13 cellular contexts compared by ENCODE assay signal in genomic region chrX:40755291-40756249, GRCh38. TPM values are rescaled to one million over a fixed set of nuclear protein-coding genes. Genes with fewer than 3 reads are reported as not detected.
DNase-seq lines count a peak whose midpoint lies in the region; ATAC-seq and TF ChIP-seq lines count a peak whose summit lies in the region.
"Had no signal": no experiment of that assay in that cellular context is flagged by ENCODE, and none has a peak within 500 bp of the region (broad histone marks: within the 10 kb centered on the region; RNA-seq: fewer than 3 reads in every experiment).

No MANE protein-coding gene starts in this region.

- CTCF ChIA-PET in HEK293T (lab: Yijun Ruan, JAX), result no interaction called here

- WGBS in trophoblast cell (ENCODE audit: extremely low coverage, insufficient coverage, insufficient read length), result no CpG with 5 or more reads among the region's 7 CpGs

- H2BK120ac ChIP-seq in trophoblast cell (ENCODE audit: insufficient read depth, low read length, poor library complexity), result no peak overlapping the region

- H3K79me1 ChIP-seq in trophoblast cell (ENCODE audit: low read length), result no peaks in the 10 kb centered on the region

- no peaks in the 10 kb centered on the region; the same call in 2 of the 3 replicates for H3K36me3 Mint-ChIP-seq in GM23338 (ENCODE audit: low read depth)

- H3K27me3 Mint-ChIP-seq in GM23338 (ENCODE audit: insufficient read depth, low read depth, poor library complexity), result peaks cover 1% of the 10 kb centered on the region
- H3K27me3 Mint-ChIP-seq: CD4-positive, alpha-beta T cell; stimulated activated naive CD8-positive, alpha-beta T cell treated with anti-CD3 and anti-CD28 coated beads, Interleukin-15, amount 100 ng/mL, for 72 hours had no signal

- no peaks in the 10 kb centered on the region for H3K36me3 ChIP-seq in GM23338 (ENCODE audit: insufficient read depth)
- no peaks in the 10 kb centered on the region for H3K36me3 ChIP-seq in trophoblast cell (ENCODE audit: control insufficient read depth in 1 of 2, insufficient read depth in 2 of 2, low read length in 2 of 2)

- H3K27ac ChIP-seq in GM23338 (ENCODE audit: low read depth) (no peak overlapping the region), trophoblast cell (ENCODE audit: low read depth, low read length) (no peak overlapping the region)

- H3K18ac ChIP-seq in trophoblast cell (ENCODE audit: low read length), result no peak overlapping the region

- no peak overlapping the region for H4K12ac ChIP-seq in trophoblast cell (ENCODE audit: low read depth, low read length)

- H3K4me3 Mint-ChIP-seq in GM23338, result no peak overlapping the region
- H3K4me3 Mint-ChIP-seq: CD4-positive, alpha-beta T cell; natural killer cell; stimulated activated naive CD8-positive, alpha-beta T cell treated with anti-CD3 and anti-CD28 coated beads, Interleukin-15, amount 100 ng/mL, for 72 hours had no signal

- POLR2A ChIA-PET in HEK293T (lab: Yijun Ruan, JAX), result interaction anchor here (1.0 kb wide), 1 partner anchor 20 kb away, joined by 4 read pairs; the partner anchor contains the start of gene MED14

- H3K4ac ChIP-seq in trophoblast cell (ENCODE audit: low read depth, low read length), result no peak overlapping the region

- H3K9ac ChIP-seq in trophoblast cell (ENCODE audit: low read length), result no peak overlapping the region

- no peaks in the 10 kb centered on the region for H3F3A ChIP-seq in GM23338 (replicated peaks; ENCODE audit: low read depth)

- ATAC-seq in GM23338 (peak; percentile 68), left lobe of liver (no peak)
- ATAC-seq: activated CD4-positive, CD25-positive, alpha-beta regulatory T cell treated with anti-CD3 and anti-CD28 coated beads, Interleukin-2, amount 50 U/mL, for 24 hours; natural killer cell; stimulated activated naive CD8-positive, alpha-beta T cell treated with anti-CD3 and anti-CD28 coated beads, Interleukin-15, amount 100 ng/mL, for 72 hours had no signal

- H3K4me1 ChIP-seq in GM23338 (ENCODE audit: insufficient read depth) (no peaks in the 10 kb centered on the region), trophoblast cell (ENCODE audit: control insufficient read depth in 1 of 2, insufficient read depth in 2 of 2, low read length in 2 of 2) (no peaks in the 10 kb centered on the region)

- H3K14ac ChIP-seq in trophoblast cell (ENCODE audit: low read length), result no peak overlapping the region

- no peaks in the 10 kb centered on the region for H4K20me1 ChIP-seq in GM23338 (replicated peaks; ENCODE audit: insufficient read depth)

- H3K9me3 Mint-ChIP-seq in GM23338, result no peaks in the 10 kb centered on the region
- H3K9me3 Mint-ChIP-seq: CD4-positive, alpha-beta T cell; natural killer cell; stimulated activated naive CD8-positive, alpha-beta T cell treated with anti-CD3 and anti-CD28 coated beads, Interleukin-15, amount 100 ng/mL, for 72 hours had no signal

- H3K79me2 ChIP-seq in GM23338 (replicated peaks; ENCODE audit: insufficient read depth) (no peaks in the 10 kb centered on the region), trophoblast cell (ENCODE audit: control insufficient read depth, insufficient read depth, low read length, poor library complexity) (no peaks in the 10 kb centered on the region)

- no peak overlapping the region for H4K91ac ChIP-seq in trophoblast cell (ENCODE audit: low read depth, low read length)

- DNase-seq in GM23338 (ENCODE audit: low spot score), result no peak
- peak; percentile 11 for DNase-seq in choroid plexus epithelial cell (ENCODE audit: low read depth)
- DNase-seq in hepatic stellate cell (ENCODE audit: low spot score), result peak; percentile 27
- DNase-seq in skeletal muscle cell (ENCODE audit: low read depth), result peak; percentile 34
- DNase-seq in trophoblast cell, result no peak
- DNase-seq in left lobe of liver (ENCODE audit: low spot score), result no peak
- DNase-seq in stimulated activated CD4-positive, alpha-beta T cell treated with anti-CD3 and anti-CD28 coated beads, Interleukin-4, amount 100 ng/mL, for 1 hour, result no peak
- DNase-seq in HEK293T (ENCODE audit: extremely low spot score), result no peak
- DNase-seq: CD4-positive, alpha-beta T cell; natural killer cell; stimulated activated naive CD8-positive, alpha-beta T cell treated with anti-CD3 and anti-CD28 coated beads, Interleukin-15, amount 100 ng/mL, for 72 hours had no signal

- no peaks in the 10 kb centered on the region for H3K9me2 ChIP-seq in GM23338 (ENCODE audit: insufficient read depth)

- H3K27ac Mint-ChIP-seq in GM23338, result no peak overlapping the region
- H3K27ac Mint-ChIP-seq: activated T-helper 2 cell treated with anti-CD3 and anti-CD28 coated beads, Interferon-gamma antibody, Interleukin-2, Interleukin-4, amounts not matched to agents 10 μg/mL and 5 μg/mL and 100 μg/mL, durations not matched to agents 14 hours and 24 hours and 36 hours; CD4-positive, alpha-beta T cell; natural killer cell; stimulated activated naive CD8-positive, alpha-beta T cell treated with anti-CD3 and anti-CD28 coated beads, Interleukin-15, amount 100 ng/mL, for 72 hours had no signal

- H2BK12ac ChIP-seq in trophoblast cell (ENCODE audit: low read length), result no peak overlapping the region

- no peaks in the 10 kb centered on the region for H3K9me3 ChIP-seq in trophoblast cell (ENCODE audit: insufficient read depth, low read depth, low read length)

- H3K4me2 ChIP-seq in GM23338 (no peak overlapping the region), trophoblast cell (ENCODE audit: low read length) (no peak overlapping the region)

- no peak overlapping the region for H2BK5ac ChIP-seq in trophoblast cell (ENCODE audit: low read depth, low read length, poor library complexity)

- no peak overlapping the region for H2AK5ac ChIP-seq in trophoblast cell (ENCODE audit: low read length)

- TF ChIP-seq CTCF in GM23338 (conservative IDR thresholded peaks at IDR 0.05; ENCODE audit: low read depth in 2 of 2) (no peak), choroid plexus epithelial cell (conservative IDR thresholded peaks at IDR 0.05; ENCODE audit: low read depth, low read length) (peak; percentile 3)

- no peaks in the 10 kb centered on the region for H3K4me1 Mint-ChIP-seq in GM23338
- H3K4me1 Mint-ChIP-seq: stimulated activated naive CD8-positive, alpha-beta T cell treated with anti-CD3 and anti-CD28 coated beads, Interleukin-15, amount 100 ng/mL, for 72 hours had no signal

- no peak overlapping the region for H4K8ac ChIP-seq in trophoblast cell (ENCODE audit: low read depth, low read length)

- H3K4me3 ChIP-seq in GM23338 (no peak overlapping the region), choroid plexus epithelial cell (ENCODE audit: low read depth, low read length) (no peak overlapping the region), skeletal muscle cell (ENCODE audit: low read depth, low read length) (no peak overlapping the region), trophoblast cell (ENCODE audit: low read depth, low read length) (no peak overlapping the region)

- H2AFZ ChIP-seq in GM23338 (no peak overlapping the region), trophoblast cell (ENCODE audit: insufficient read depth, low read length, poor library complexity) (no peak overlapping the region)

- no peak overlapping the region for H3K23ac ChIP-seq in trophoblast cell (ENCODE audit: low read length)

- H3K27me3 ChIP-seq in GM23338 (ENCODE audit: insufficient read depth) (no peaks in the 10 kb centered on the region), trophoblast cell (ENCODE audit: insufficient read depth, low read length) (no peaks in the 10 kb centered on the region)

TF ChIP-seq in GM23338, 12 proteins besides CTCF, POLR2A, EP300 and RAD21 (continues in another document):
- TF ChIP-seq POLR2AphosphoS5 (IDR thresholded peaks at IDR 0.05; ENCODE audit: low read depth) (no peak), JUNB (IDR thresholded peaks at IDR 0.05; ENCODE audit: unreplicated experiment) (no peak), ETS1 (IDR thresholded peaks at IDR 0.05) (no peak), ZNF331 (CRISPR knock-in tag; IDR thresholded peaks at IDR 0.05; ENCODE audit: low read depth) (no peak), STAT1 (IDR thresholded peaks at IDR 0.05; ENCODE audit: unreplicated experiment) (no peak), CREB1 (CRISPR knock-in tag; IDR thresholded peaks at IDR 0.05; ENCODE audit: low read depth) (no peak), ZNF114 (CRISPR knock-in tag; IDR thresholded peaks at IDR 0.05) (no peak), EZH2phosphoT487 (IDR thresholded peaks at IDR 0.05; ENCODE audit: unreplicated experiment) (no peak)

TF ChIP-seq in HEK293T, 16 proteins besides CTCF, POLR2A, EP300 and RAD21:
- TF ChIP-seq LEF1 (IDR thresholded peaks at IDR 0.05; ENCODE audit: borderline replicate concordance) (no peak), FOXK2 (IDR thresholded peaks at IDR 0.05) (no peak), NFRKB (IDR thresholded peaks at IDR 0.05) (no peak), BHLHE40 (IDR thresholded peaks at IDR 0.05; ENCODE audit: borderline replicate concordance) (no peak), SUZ12 (IDR thresholded peaks at IDR 0.05) (no peak), CTBP1 (IDR thresholded peaks at IDR 0.05; ENCODE audit: borderline replicate concordance) (no peak), ELF4 (IDR thresholded peaks at IDR 0.05) (no peak), FOXA1 (IDR thresholded peaks at IDR 0.05) (no peak), L3MBTL2 (conservative IDR thresholded peaks at IDR 0.05) (no peak), ZNF384 (IDR thresholded peaks at IDR 0.05) (no peak), TARDBP (IDR thresholded peaks at IDR 0.05) (no peak), HDGF (IDR thresholded peaks at IDR 0.05; ENCODE audit: borderline replicate concordance) (no peak), SP1 (IDR thresholded peaks at IDR 0.05) (no peak), ARNT (IDR thresholded peaks at IDR 0.05) (no peak), FOXM1 (IDR thresholded peaks at IDR 0.05; ENCODE audit: borderline replicate concordance) (no peak)
- TF ChIP-seq, protein P1, sequence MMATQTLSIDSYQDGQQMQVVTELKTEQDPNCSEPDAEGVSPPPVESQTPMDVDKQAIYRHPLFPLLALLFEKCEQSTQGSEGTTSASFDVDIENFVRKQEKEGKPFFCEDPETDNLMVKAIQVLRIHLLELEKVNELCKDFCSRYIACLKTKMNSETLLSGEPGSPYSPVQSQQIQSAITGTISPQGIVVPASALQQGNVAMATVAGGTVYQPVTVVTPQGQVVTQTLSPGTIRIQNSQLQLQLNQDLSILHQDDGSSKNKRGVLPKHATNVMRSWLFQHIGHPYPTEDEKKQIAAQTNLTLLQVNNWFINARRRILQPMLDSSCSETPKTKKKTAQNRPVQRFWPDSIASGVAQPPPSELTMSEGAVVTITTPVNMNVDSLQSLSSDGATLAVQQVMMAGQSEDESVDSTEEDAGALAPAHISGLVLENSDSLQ (IDR thresholded peaks at IDR 0.05), result no peak

RNA-seq across cellular contexts. Expression of gene MED14, which starts 20.2 kb away (rescaled TPM):
- 99.3 and 110 TPM in 2 replicates for total RNA-seq in GM23338 (2014; rRNA removed; shearing (Covaris generic))
- 28.9 and 29.8 TPM in 2 replicates for polyA plus RNA-seq in GM23338 (2016; fragmentation: Nextera tagmentation; extraction: Ambion mirVana)
- 69.2 and 71.0 TPM in 2 replicates for polyA plus RNA-seq in trophoblast cell (2013)
- total RNA-seq in left lobe of liver, result 20.3 TPM

Comparison
In these comparisons a context has a peak if more than half of its experiments do, and no peak if none do; other contexts are left out.
1. DNase-seq: peak in choroid plexus epithelial cell (single experiment), hepatic stellate cell (single experiment) and skeletal muscle cell (single experiment); none in GM23338 (single experiment), trophoblast cell (0 of 2), left lobe of liver (single experiment), stimulated activated CD4-positive, alpha-beta T cell treated with anti-CD3 and anti-CD28 coated beads, Interleukin-4, amount 100 ng/mL, for 1 hour (single experiment) and HEK293T (single experiment).